20 cellular contexts compared by ENCODE assay signal in the genomic region with DNA sequence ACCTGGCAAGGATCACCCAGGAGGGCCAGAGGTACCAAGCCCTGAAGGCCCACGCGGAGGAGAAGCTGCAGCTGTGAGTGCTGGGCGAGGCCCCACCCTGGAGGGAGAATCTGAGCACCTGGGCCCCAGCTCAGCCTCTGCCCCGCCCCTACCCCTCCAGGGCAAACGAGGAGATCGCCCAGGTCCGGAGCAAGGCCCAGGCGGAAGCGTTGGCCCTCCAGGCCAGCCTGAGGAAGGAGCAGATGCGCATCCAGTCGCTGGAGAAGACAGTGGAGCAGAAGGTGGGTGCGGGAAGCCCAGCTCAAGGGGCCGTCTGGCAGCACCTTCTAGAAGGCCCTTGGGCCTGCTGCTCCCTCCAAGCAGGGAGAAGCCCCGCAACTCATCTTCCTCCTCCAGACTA. TPM values are rescaled to one million over a fixed set of nuclear protein-coding genes. Genes with fewer than 3 reads are reported as not detected.
"Had no signal": no experiment of that assay in that cellular context is flagged by ENCODE, and none has a peak within 500 bp of the region (broad histone marks: within the 10 kb centered on the region; RNA-seq: fewer than 3 reads in every experiment).

No MANE protein-coding gene starts in this region.

- H3K4me3 ChIP-seq: heart right ventricle, left lung, neural progenitor cell, thyroid gland, upper lobe of right lung had no signal

- H3K27ac Mint-ChIP-seq: activated naive CD8-positive, alpha-beta T cell treated with anti-CD3 and anti-CD28 coated beads, Interleukin-2, amount 10 ng/mL, durations not matched to agents 7 days and 5 days; activated T-cell treated with anti-CD3 and anti-CD28 coated beads, Interleukin-2, amount 50 U/mL, for 72 hours; mesothelial cell of epicardium; neural progenitor cell; progenitor cell of endocrine pancreas; stimulated activated naive CD8-positive, alpha-beta T cell treated with anti-CD3 and anti-CD28 coated beads, Interleukin-15, Interleukin-2, amounts not matched to agents 100 ng/mL and 50 ng/mL, for 24 hours had no signal

- H3K9me3 Mint-ChIP-seq: activated naive CD8-positive, alpha-beta T cell treated with anti-CD3 and anti-CD28 coated beads, Interleukin-2, amount 10 ng/mL, durations not matched to agents 7 days and 5 days; activated T-cell treated with anti-CD3 and anti-CD28 coated beads, Interleukin-2, amount 50 U/mL, for 72 hours; mesothelial cell of epicardium; naive thymus-derived CD8-positive, alpha-beta T cell; neural progenitor cell; stimulated activated naive CD8-positive, alpha-beta T cell treated with anti-CD3 and anti-CD28 coated beads, Interleukin-15, Interleukin-2, amounts not matched to agents 100 ng/mL and 50 ng/mL, for 24 hours had no signal

- H3K27me3 Mint-ChIP-seq: activated naive CD8-positive, alpha-beta T cell treated with anti-CD3 and anti-CD28 coated beads, Interleukin-2, amount 10 ng/mL, durations not matched to agents 7 days and 5 days; naive thymus-derived CD8-positive, alpha-beta T cell; progenitor cell of endocrine pancreas; stimulated activated naive CD8-positive, alpha-beta T cell treated with anti-CD3 and anti-CD28 coated beads, Interleukin-15, Interleukin-2, amounts not matched to agents 100 ng/mL and 50 ng/mL, for 24 hours had no signal

- H3K27me3 ChIP-seq: thyroid gland, upper lobe of right lung had no signal

- H3K36me3 ChIP-seq: neural progenitor cell, thyroid gland had no signal

- DNase-seq: activated CD4-positive, alpha-beta T cell treated with anti-CD3 and anti-CD28 coated beads, Interleukin-2, amount 50 U/mL, for 48 hours; activated CD8-positive, alpha-beta memory T cell treated with anti-CD3 and anti-CD28 coated beads, Interleukin-2, amount 50 U/mL, for 48 hours; activated effector memory CD4-positive, alpha-beta T cell treated with Interleukin-2 at 50 U/mL for 16 hours; activated naive CD8-positive, alpha-beta T cell treated with anti-CD3 and anti-CD28 coated beads, Interleukin-2, amount 10 ng/mL, durations not matched to agents 7 days and 5 days; activated T-cell treated with anti-CD3 and anti-CD28 coated beads, Interleukin-2, amount 50 U/mL, for 72 hours; amniotic stem cell; erythroblast; foreskin fibroblast; heart right ventricle; left lung; naive thymus-derived CD8-positive, alpha-beta T cell; stimulated activated CD4-positive, alpha-beta T cell treated with anti-CD3 and anti-CD28 coated beads, Interleukin-4, amount 100 ng/mL, for 24 hours; substantia nigra; T-helper 1 cell; thyroid gland; upper lobe of right lung had no signal

- H3K27ac ChIP-seq: heart right ventricle, left lung, neural progenitor cell, thyroid gland, upper lobe of right lung had no signal

- H3K9me3 ChIP-seq: heart right ventricle, left lung, thyroid gland, upper lobe of right lung had no signal

- H3K4me3 Mint-ChIP-seq: activated naive CD8-positive, alpha-beta T cell treated with anti-CD3 and anti-CD28 coated beads, Interleukin-2, amount 10 ng/mL, durations not matched to agents 7 days and 5 days; activated T-cell treated with anti-CD3 and anti-CD28 coated beads, Interleukin-2, amount 50 U/mL, for 72 hours; mesothelial cell of epicardium; naive thymus-derived CD8-positive, alpha-beta T cell; neural progenitor cell; stimulated activated naive CD8-positive, alpha-beta T cell treated with anti-CD3 and anti-CD28 coated beads, Interleukin-15, Interleukin-2, amounts not matched to agents 100 ng/mL and 50 ng/mL, for 24 hours had no signal

- H3K4me1 Mint-ChIP-seq: activated naive CD8-positive, alpha-beta T cell treated with anti-CD3 and anti-CD28 coated beads, Interleukin-2, amount 10 ng/mL, durations not matched to agents 7 days and 5 days; mesothelial cell of epicardium; neural progenitor cell had no signal

- ATAC-seq: activated T-cell treated with anti-CD3 and anti-CD28 coated beads, Interleukin-2, amount 50 U/mL, for 72 hours; heart right ventricle; left lung; naive thymus-derived CD8-positive, alpha-beta T cell; upper lobe of right lung had no signal

RNA-seq across cellular contexts. Expression of a gene that starts 48.5 kb away (rescaled TPM):
- total RNA-seq: naive thymus-derived CD8-positive, alpha-beta T cell had no signal
